In the genomic region with DNA sequence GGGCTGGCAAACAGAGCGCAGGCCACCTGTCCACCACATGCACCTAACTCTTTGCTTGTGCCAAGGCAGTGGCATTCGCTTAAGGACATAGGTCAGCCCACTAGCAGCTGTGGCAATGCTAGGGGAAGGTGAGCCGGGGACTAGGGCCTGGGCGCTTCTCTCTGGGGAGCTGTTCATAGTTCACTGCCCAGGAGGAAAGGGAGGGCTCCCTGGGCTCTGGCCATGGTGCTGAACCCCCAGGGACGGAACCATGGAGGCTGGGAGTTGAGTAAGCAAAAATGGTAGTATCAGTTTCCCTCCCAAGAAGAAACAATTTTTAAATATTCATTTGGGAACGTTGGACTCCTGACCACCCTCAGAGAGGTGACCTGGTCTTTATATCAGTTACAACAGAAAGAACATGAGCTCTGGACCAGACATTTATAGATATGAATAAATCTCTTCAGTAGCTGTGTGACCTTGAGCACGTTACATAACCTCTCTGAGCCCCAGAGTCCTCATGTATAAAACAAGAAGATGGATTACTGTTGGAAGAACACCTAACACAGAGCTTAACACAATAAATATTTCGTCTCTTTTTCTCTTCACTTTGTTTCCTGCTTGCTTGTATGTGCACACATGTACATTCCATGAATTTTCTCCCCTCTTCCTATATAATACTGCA, we compare ENCODE assay signal across 8 cellular contexts.
DNase-seq lines count a peak whose midpoint lies in the region; ATAC-seq, FAIRE-seq and TF ChIP-seq lines count a peak whose summit lies in the region.
"Had no signal": no experiment of that assay in that cellular context is flagged by ENCODE, and none has a peak within 500 bp of the region (broad histone marks: within the 10 kb centered on the region; RNA-seq: fewer than 3 reads in every experiment).

No MANE protein-coding gene starts in this region.

- H3K4me3 ChIP-seq in left lung, result no peak overlapping the region
- no peak overlapping the region for H3K4me3 ChIP-seq in vagina

- H3K27me3 ChIP-seq in left lung (no peaks in the 10 kb centered on the region), vagina (no peaks in the 10 kb centered on the region)

- TF ChIP-seq POLR2A in H54 (IDR thresholded peaks at IDR 0.05; ENCODE audit: low read depth, low read length), result no peak
- TF ChIP-seq POLR2A in vagina (IDR thresholded peaks at IDR 0.05), result no peak

- ATAC-seq in left lung (peak; percentile 68), GM21528 (IDR thresholded peaks at IDR 0.05; ENCODE audit: low FRiP score, unreplicated experiment) (no peak)

- intact Hi-C loops in left lung (cut with DNase I), result no loop called here
- intact Hi-C loops in vagina (cut with DNase I), result no loop called here

- H3K4me1 ChIP-seq in left lung (no peaks in the 10 kb centered on the region), vagina (no peaks in the 10 kb centered on the region)

- CTCF ChIA-PET in RWPE1 (lab: Yijun Ruan, JAX), result no interaction called here

- no peaks in the 10 kb centered on the region for H3K9me3 ChIP-seq in left lung
- no peaks in the 10 kb centered on the region for H3K9me3 ChIP-seq in vagina

- no peak for TF ChIP-seq CTCF in RWPE1 (conservative IDR thresholded peaks at IDR 0.05; ENCODE audit: low read depth)
- TF ChIP-seq CTCF in left lung (IDR thresholded peaks at IDR 0.05), result no peak
- TF ChIP-seq CTCF in vagina (IDR thresholded peaks at IDR 0.05), result no peak

- DNase-seq in EH (ENCODE audit: low read depth) (peak; percentile 7), H54 (ENCODE audit: insufficient read length, low spot score) (peak; percentile 6), RWPE1 (ENCODE audit: low spot score) (peak; percentile 13), left lung (no peak), vagina (ENCODE audit: extremely low spot score in 2 of 2) (no peak)
- no peak for DNase-seq in effector CD8-positive, alpha-beta T cell (lab: John Stamatoyannopoulos, UW)
- DNase-seq: activated T-cell treated with anti-CD3 and anti-CD28 coated beads, Interleukin-2, amount 50 U/mL, for 24 hours had no signal

- no peak for FAIRE-seq in H54 (lab: Jason Lieb, UNC)

- H3K27ac ChIP-seq in RWPE1 (no peak overlapping the region), left lung (no peak overlapping the region), vagina (no peak overlapping the region)

- POLR2A ChIA-PET in RWPE1 (lab: Yijun Ruan, JAX; ENCODE audit: low non-redundant PET), result no interaction called here

- H3K36me3 ChIP-seq in left lung (no peaks in the 10 kb centered on the region), vagina (no peaks in the 10 kb centered on the region)

Comparison
In these comparisons a context has a peak if more than half of its experiments do, and no peak if none do; other contexts are left out.
1. DNase-seq: peak in EH (single experiment), H54 (single experiment) and RWPE1 (single experiment); none in left lung (0 of 2), vagina (0 of 2) and effector CD8-positive, alpha-beta T cell (single experiment).